ENCODE assay signal across 11 cellular contexts in genomic region chr15:29942144-29942543, GRCh38.
DNase-seq lines count a peak whose midpoint lies in the region; ATAC-seq, FAIRE-seq and TF ChIP-seq lines count a peak whose summit lies in the region.
"Had no signal": no experiment of that assay in that cellular context is flagged by ENCODE, and none has a peak within 500 bp of the region (broad histone marks: within the 10 kb centered on the region; RNA-seq: fewer than 3 reads in every experiment).

No MANE protein-coding gene starts in this region.

- FAIRE-seq in astrocyte (lab: Jason Lieb, UNC), result no peak
- FAIRE-seq in RCC 7860 (lab: Jason Lieb, UNC), result no peak

- H3K79me2 ChIP-seq in astrocyte (ENCODE audit: insufficient read depth, low read length), result no peaks in the 10 kb centered on the region

- H3K27me3 ChIP-seq in astrocyte (ENCODE audit: insufficient read depth, low read length) (no peaks in the 10 kb centered on the region), kidney epithelial cell (ENCODE audit: control insufficient read depth, insufficient read depth, low read length) (no peaks in the 10 kb centered on the region), upper lobe of right lung (no peaks in the 10 kb centered on the region)

- TF ChIP-seq CTCF in astrocyte (IDR thresholded peaks at IDR 0.05; ENCODE audit: insufficient read depth, low read depth, low read length), result peak; percentile 19
- TF ChIP-seq CTCF in kidney epithelial cell (IDR thresholded peaks at IDR 0.05; ENCODE audit: insufficient read depth, low read length, poor library complexity, severe bottlenecking), result peak; percentile 26
- TF ChIP-seq CTCF in upper lobe of right lung (IDR thresholded peaks at IDR 0.05), result peak; percentile 31

- H3K4me3 Mint-ChIP-seq in activated CD4-positive, alpha-beta T cell treated with anti-CD3 and anti-CD28 coated beads, Interleukin-2, amount 10 ng/mL, durations not matched to agents 24 days and 14 days, result no peak overlapping the region
- no peak overlapping the region for H3K4me3 Mint-ChIP-seq in activated CD4-positive, alpha-beta T cell treated with anti-CD3 and anti-CD28 coated beads for 36 hours
- no peak overlapping the region for H3K4me3 Mint-ChIP-seq in astrocyte (ENCODE audit: unreplicated experiment)

- H3K4me1 ChIP-seq in astrocyte (ENCODE audit: insufficient read depth, low read length) (peaks cover 11% of the 10 kb centered on the region), upper lobe of right lung (no peaks in the 10 kb centered on the region)

- H3K27ac ChIP-seq in astrocyte (ENCODE audit: low read depth, low read length) (no peak overlapping the region), upper lobe of right lung (no peak overlapping the region)
- H3K27ac ChIP-seq: RWPE1 had no signal

- no peak for ATAC-seq in activated CD4-positive, alpha-beta T cell treated with anti-CD3 and anti-CD28 coated beads for 36 hours
- ATAC-seq in upper lobe of right lung (no peak), HG03175 (IDR thresholded peaks at IDR 0.05; ENCODE audit: unreplicated experiment) (no peak)
- ATAC-seq: activated naive CD4-positive, alpha-beta T cell treated with anti-CD3 and anti-CD28 coated beads, Interleukin-2, amount 50 U/mL, for 72 hours had no signal

- no peaks in the 10 kb centered on the region for H3K36me3 Mint-ChIP-seq in activated CD4-positive, alpha-beta T cell treated with anti-CD3 and anti-CD28 coated beads, Interleukin-2, amount 10 ng/mL, durations not matched to agents 24 days and 14 days (ENCODE audit: low read depth)
- H3K36me3 Mint-ChIP-seq in activated CD4-positive, alpha-beta T cell treated with anti-CD3 and anti-CD28 coated beads for 36 hours (ENCODE audit: low read depth), result no peaks in the 10 kb centered on the region
- H3K36me3 Mint-ChIP-seq in astrocyte (ENCODE audit: low read depth, unreplicated experiment), result peaks cover 3% of the 10 kb centered on the region
- H3K36me3 Mint-ChIP-seq: activated naive CD4-positive, alpha-beta T cell treated with anti-CD3 and anti-CD28 coated beads, Interleukin-2, amount 50 U/mL, for 72 hours had no signal

- H3K27me3 Mint-ChIP-seq in activated CD4-positive, alpha-beta T cell treated with anti-CD3 and anti-CD28 coated beads, Interleukin-2, amount 10 ng/mL, durations not matched to agents 24 days and 14 days, result no peaks in the 10 kb centered on the region
- H3K27me3 Mint-ChIP-seq in activated CD4-positive, alpha-beta T cell treated with anti-CD3 and anti-CD28 coated beads for 36 hours, result peaks cover 4% of the 10 kb centered on the region
- peaks cover 2% of the 10 kb centered on the region for H3K27me3 Mint-ChIP-seq in astrocyte (ENCODE audit: low read depth, unreplicated experiment)

- no peak overlapping the region for H2AFZ ChIP-seq in astrocyte (ENCODE audit: low read depth, low read length)

- H4K20me1 ChIP-seq in astrocyte (ENCODE audit: insufficient read depth, low read length), result no peaks in the 10 kb centered on the region

- no peaks in the 10 kb centered on the region for H3K9me3 ChIP-seq in astrocyte (ENCODE audit: insufficient read depth, low read depth, low read length)
- H3K9me3 ChIP-seq in upper lobe of right lung, result no peaks in the 10 kb centered on the region

- H3K27ac Mint-ChIP-seq in activated CD4-positive, alpha-beta T cell treated with anti-CD3 and anti-CD28 coated beads, Interleukin-2, amount 10 ng/mL, durations not matched to agents 24 days and 14 days, result no peak overlapping the region
- no peak overlapping the region for H3K27ac Mint-ChIP-seq in activated CD4-positive, alpha-beta T cell treated with anti-CD3 and anti-CD28 coated beads for 36 hours
- H3K27ac Mint-ChIP-seq in astrocyte (ENCODE audit: unreplicated experiment), result no peak overlapping the region
- H3K27ac Mint-ChIP-seq: activated naive CD4-positive, alpha-beta T cell treated with anti-CD3 and anti-CD28 coated beads, Interleukin-2, amount 50 U/mL, for 72 hours had no signal

- H3K36me3 ChIP-seq in astrocyte (ENCODE audit: insufficient read depth, low read length) (no peaks in the 10 kb centered on the region), kidney epithelial cell (ENCODE audit: control insufficient read depth, insufficient read depth, low read length) (no peaks in the 10 kb centered on the region), upper lobe of right lung (no peaks in the 10 kb centered on the region)

- no peak overlapping the region for H3K4me2 ChIP-seq in astrocyte (ENCODE audit: low read length)

- CTCF ChIA-PET in activated CD4-positive, alpha-beta T cell treated with anti-CD3 and anti-CD28 coated beads for 36 hours (lab: Charles Lee), result interaction anchor here (0.6 to 1.2 kb wide), 2 partner anchors 16 to 49 kb away, joined by 3 read pairs; no protein-coding TSS in a partner anchor

- no peaks in the 10 kb centered on the region for H3K9me3 Mint-ChIP-seq in activated CD4-positive, alpha-beta T cell treated with anti-CD3 and anti-CD28 coated beads, Interleukin-2, amount 10 ng/mL, durations not matched to agents 24 days and 14 days
- no peaks in the 10 kb centered on the region for H3K9me3 Mint-ChIP-seq in activated CD4-positive, alpha-beta T cell treated with anti-CD3 and anti-CD28 coated beads for 36 hours (ENCODE audit: low read depth)
- H3K9me3 Mint-ChIP-seq in astrocyte (ENCODE audit: unreplicated experiment), result peaks cover 9% of the 10 kb centered on the region
- H3K9me3 Mint-ChIP-seq: activated naive CD4-positive, alpha-beta T cell treated with anti-CD3 and anti-CD28 coated beads, Interleukin-2, amount 50 U/mL, for 72 hours had no signal

- peak; percentile 22 for DNase-seq in activated CD4-positive, alpha-beta T cell treated with anti-CD3 and anti-CD28 coated beads, Interleukin-2, amount 10 ng/mL, durations not matched to agents 24 days and 14 days
- no peak for DNase-seq in activated CD4-positive, alpha-beta T cell treated with anti-CD3 and anti-CD28 coated beads for 36 hours
- no peak for DNase-seq in astrocyte (ENCODE audit: low read depth)
- no peak for DNase-seq in kidney epithelial cell (ENCODE audit: low read depth)
- no peak for DNase-seq in upper lobe of right lung
- no peak for DNase-seq in activated CD8-positive, alpha-beta memory T cell treated with anti-CD3 and anti-CD28 coated beads, Interleukin-2, amount 50 U/mL, for 48 hours
- DNase-seq in RCC 7860 (ENCODE audit: low spot score), result no peak
- DNase-seq: NCI-H1105 had no signal

- POLR2A ChIA-PET in activated CD4-positive, alpha-beta T cell treated with anti-CD3 and anti-CD28 coated beads for 36 hours (lab: Charles Lee), result no interaction called here

- H3K4me3 ChIP-seq in astrocyte (ENCODE audit: insufficient read depth, low read depth, low read length), result no peak overlapping the region
- H3K4me3 ChIP-seq in kidney epithelial cell (ENCODE audit: low read depth, low read length), result no peak overlapping the region
- H3K4me3 ChIP-seq in upper lobe of right lung, result no peak overlapping the region

- H3K9ac ChIP-seq in astrocyte (ENCODE audit: low read length), result no peak overlapping the region

- H3K4me1 Mint-ChIP-seq in activated CD4-positive, alpha-beta T cell treated with anti-CD3 and anti-CD28 coated beads, Interleukin-2, amount 10 ng/mL, durations not matched to agents 24 days and 14 days, result no peaks in the 10 kb centered on the region
- H3K4me1 Mint-ChIP-seq in activated CD4-positive, alpha-beta T cell treated with anti-CD3 and anti-CD28 coated beads for 36 hours, result no peaks in the 10 kb centered on the region
- peaks cover 15% of the 10 kb centered on the region for H3K4me1 Mint-ChIP-seq in astrocyte (ENCODE audit: low read depth, unreplicated experiment)

- intact Hi-C loops in activated CD4-positive, alpha-beta T cell treated with anti-CD3 and anti-CD28 coated beads, Interleukin-2, amount 10 ng/mL, durations not matched to agents 24 days and 14 days (cut with micrococcal nuclease), result no loop called here
- intact Hi-C loops in activated CD4-positive, alpha-beta T cell treated with anti-CD3 and anti-CD28 coated beads for 36 hours (cut with DNase I, micrococcal nuclease), result no loop called here
- intact Hi-C loops in upper lobe of right lung (cut with DNase I), result no loop called here
